9 cellular contexts compared by ENCODE assay signal in the genomic region with DNA sequence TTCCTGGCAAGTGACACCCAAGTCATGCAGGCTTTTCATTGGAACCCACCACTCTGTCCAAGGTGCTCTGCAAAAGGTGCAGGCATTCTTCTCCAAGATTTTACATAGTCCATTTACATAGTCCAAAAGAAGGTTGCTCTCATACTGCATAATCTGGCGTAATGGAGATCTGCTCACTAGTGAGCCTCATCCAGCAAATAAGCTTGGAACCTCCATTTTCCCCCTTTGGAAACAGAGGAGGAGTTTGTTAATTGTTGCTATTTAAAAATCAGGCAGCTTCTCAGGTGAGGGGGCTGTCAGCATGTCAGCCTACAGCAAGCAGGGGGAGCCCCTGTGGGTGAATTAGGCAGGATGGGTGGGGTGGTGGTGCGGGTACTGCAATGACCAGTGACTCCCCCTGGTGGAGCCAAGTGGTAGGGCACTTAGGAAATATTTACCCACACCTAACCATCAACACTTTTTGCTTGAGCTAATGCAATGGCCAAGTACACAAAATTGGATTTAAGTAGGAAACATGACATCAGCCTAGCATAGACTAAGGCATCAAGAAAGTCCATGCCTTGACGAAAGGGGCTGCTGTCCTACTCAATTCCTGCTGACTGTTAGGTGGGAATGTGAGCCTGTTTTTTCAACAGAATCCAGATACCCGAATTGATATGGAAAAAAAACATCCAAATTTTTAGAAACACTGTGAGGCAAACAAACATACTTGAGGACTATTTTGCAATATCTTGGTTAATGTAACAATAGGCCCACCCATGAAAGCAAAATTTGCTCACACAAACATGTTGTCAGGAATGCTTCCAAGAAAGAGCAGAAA.
A peak's percentile ranks its signal among the peaks of the same experiment; 100 is the strongest.
DNase-seq lines count a peak whose midpoint lies in the region; ATAC-seq, FAIRE-seq and TF ChIP-seq lines count a peak whose summit lies in the region.
"Had no signal": no experiment of that assay in that cellular context is flagged by ENCODE, and none has a peak within 500 bp of the region (broad histone marks: within the 10 kb centered on the region; RNA-seq: fewer than 3 reads in every experiment).

No MANE protein-coding gene starts in this region.

- no peak overlapping the region for H2BK12ac ChIP-seq in mesenchymal stem cell (ENCODE audit: low read length in 2 of 2)

- POLR2A ChIA-PET in activated CD8-positive, alpha-beta T cell treated with anti-CD3 and anti-CD28 coated beads for 36 hours (lab: Charles Lee): interaction anchor here (1.1 to 1.2 kb wide), 2 partner anchors 39 to 89 kb away, joined by 3 to 4 read pairs; a partner anchor contains a TSS

- no peaks in the 10 kb centered on the region for H3K36me3 ChIP-seq in effector memory CD4-positive, alpha-beta T cell (ENCODE audit: control insufficient read depth, insufficient read depth, low read length)
- H3K36me3 ChIP-seq in mesenchymal stem cell (ENCODE audit: control insufficient read depth in 1 of 2, insufficient read depth in 2 of 2, low read depth in 1 of 2, low read length in 2 of 2): peaks cover 2 to 7% of the 10 kb centered on the region in 2 experiments

- peaks cover 6% of the 10 kb centered on the region for H3K9me3 Mint-ChIP-seq in activated CD8-positive, alpha-beta T cell treated with anti-CD3 and anti-CD28 coated beads for 36 hours

- H3K9me3 ChIP-seq in effector memory CD4-positive, alpha-beta T cell (ENCODE audit: control insufficient read depth, low read length): no peaks in the 10 kb centered on the region
- H3K9me3 ChIP-seq in mesenchymal stem cell (ENCODE audit: control insufficient read depth, low read length): peaks cover 4% of the 10 kb centered on the region

- H3K27me3 ChIP-seq in effector memory CD4-positive, alpha-beta T cell (replicated peaks; ENCODE audit: control insufficient read depth, insufficient read depth, low read length, poor library complexity, severe bottlenecking): no peaks in the 10 kb centered on the region
- no peaks in the 10 kb centered on the region for H3K27me3 ChIP-seq in mesenchymal stem cell (ENCODE audit: control insufficient read depth in 1 of 2, insufficient read depth in 1 of 2, low read length in 2 of 2)

- H4K91ac ChIP-seq in mesenchymal stem cell (ENCODE audit: low read length): no peak overlapping the region

- no peak overlapping the region for H3K4me3 Mint-ChIP-seq in activated CD8-positive, alpha-beta T cell treated with anti-CD3 and anti-CD28 coated beads for 36 hours

- H2AK5ac ChIP-seq in mesenchymal stem cell (ENCODE audit: low read length, severe bottlenecking): no peak overlapping the region

- H3K9ac ChIP-seq in mesenchymal stem cell (ENCODE audit: low read length): no peak overlapping the region

- CTCF ChIA-PET in activated CD8-positive, alpha-beta T cell treated with anti-CD3 and anti-CD28 coated beads for 36 hours (lab: Charles Lee): interaction anchor here (0.6 to 4.7 kb wide), 46 partner anchors 9 to 297 kb away, joined by 3 to 51 read pairs (median 5); a partner anchor contains a TSS

- H3K36me3 Mint-ChIP-seq in activated CD8-positive, alpha-beta T cell treated with anti-CD3 and anti-CD28 coated beads for 36 hours (ENCODE audit: low read depth): peaks cover 7% of the 10 kb centered on the region

- WGBS in mesenchymal stem cell: 58% methylated on average over 2 of the region's 4 CpGs

- H2BK15ac ChIP-seq in mesenchymal stem cell (ENCODE audit: low read depth, poor library complexity, severe bottlenecking): no peak overlapping the region

- TF ChIP-seq CTCF in activated CD8-positive, alpha-beta T cell treated with anti-CD3 and anti-CD28 coated beads for 36 hours (IDR thresholded peaks at IDR 0.05): peak; percentile 89

- H3K4me2 ChIP-seq in mesenchymal stem cell (ENCODE audit: low read length, poor library complexity, severe bottlenecking): no peak overlapping the region

- H2AFZ ChIP-seq in mesenchymal stem cell (ENCODE audit: low read depth, low read length): no peak overlapping the region

- H2BK5ac ChIP-seq in mesenchymal stem cell (ENCODE audit: low read depth, low read length, poor library complexity, severe bottlenecking): no peak overlapping the region

- H3K4ac ChIP-seq in mesenchymal stem cell (ENCODE audit: low read depth in 1 of 2, low read length in 2 of 2): no peak overlapping the region

- H3K18ac ChIP-seq in mesenchymal stem cell (ENCODE audit: low read depth in 1 of 2, low read length in 2 of 2): no peak overlapping the region

- H3K27ac ChIP-seq in effector memory CD4-positive, alpha-beta T cell (ENCODE audit: insufficient read depth, low read length, poor library complexity, severe bottlenecking): no peak overlapping the region
- H3K27ac ChIP-seq in mesenchymal stem cell (ENCODE audit: low read length, poor library complexity, severe bottlenecking): no peak overlapping the region

- peak; percentile 46 for FAIRE-seq in G401.6 (lab: Jason Lieb, UNC)
- FAIRE-seq: colon had no signal

- H3K4me1 Mint-ChIP-seq in activated CD8-positive, alpha-beta T cell treated with anti-CD3 and anti-CD28 coated beads for 36 hours (ENCODE audit: low read depth): peaks cover 33% of the 10 kb centered on the region

- H4K8ac ChIP-seq in mesenchymal stem cell (ENCODE audit: low read length): no peak overlapping the region

- no peak overlapping the region for H3K4me3 ChIP-seq in effector memory CD4-positive, alpha-beta T cell (ENCODE audit: insufficient read depth, low read depth, low read length, poor library complexity, severe bottlenecking)
- no peak overlapping the region for H3K4me3 ChIP-seq in mesenchymal stem cell (ENCODE audit: insufficient read depth in 1 of 2, low read depth in 1 of 2, low read length in 2 of 2)

- H3K4me1 ChIP-seq in effector memory CD4-positive, alpha-beta T cell (ENCODE audit: control insufficient read depth, insufficient read depth, low read length, poor library complexity, severe bottlenecking): no peaks in the 10 kb centered on the region
- no peaks in the 10 kb centered on the region for H3K4me1 ChIP-seq in mesenchymal stem cell (ENCODE audit: control insufficient read depth, insufficient read depth, low read depth, low read length)

- DNase-seq in NCI-H69 (lab: John Stamatoyannopoulos, UW): peak; percentile 79
- DNase-seq in activated CD8-positive, alpha-beta T cell treated with anti-CD3 and anti-CD28 coated beads for 36 hours: peak; percentile 94
- peak; percentile 29 to 57 (median 38) for DNase-seq in effector memory CD4-positive, alpha-beta T cell
- DNase-seq in mesenchymal stem cell: peak; percentile 62
- DNase-seq in stimulated activated CD8-positive, alpha-beta memory T cell treated with anti-CD3 and anti-CD28 coated beads, Interleukin-4, amount 100 ng/mL, for 1 hour (ENCODE audit: low read depth in 2 of 2, low spot score in 1 of 2): peak; percentile 41 to 59

- intact Hi-C loops in activated CD8-positive, alpha-beta T cell treated with anti-CD3 and anti-CD28 coated beads for 36 hours (cut with micrococcal nuclease): loop anchor here (5.0 kb wide), 1 partner anchor 37 kb away; no protein-coding TSS in a partner anchor

- ATAC-seq in HG02798 (IDR thresholded peaks at IDR 0.05; ENCODE audit: poor library complexity, unreplicated experiment) (peak; percentile 78), HG03025 (IDR thresholded peaks at IDR 0.05; ENCODE audit: low FRiP score, unreplicated experiment) (no peak)
- ATAC-seq in activated CD8-positive, alpha-beta T cell treated with anti-CD3 and anti-CD28 coated beads for 36 hours: peak; percentile 99

- H3K79me1 ChIP-seq in mesenchymal stem cell (replicated peaks; ENCODE audit: low read length, poor library complexity, severe bottlenecking): peaks cover 39% of the 10 kb centered on the region

- H3K14ac ChIP-seq in mesenchymal stem cell (ENCODE audit: low read length in 2 of 2): no peak overlapping the region

- H3K27ac Mint-ChIP-seq in activated CD8-positive, alpha-beta T cell treated with anti-CD3 and anti-CD28 coated beads for 36 hours: peak overlapping the region; percentile 37

- H3K23ac ChIP-seq in mesenchymal stem cell (ENCODE audit: low read length in 2 of 2): no peak overlapping the region

- H2BK120ac ChIP-seq in mesenchymal stem cell (ENCODE audit: low read depth, low read length): no peak overlapping the region

- no peaks in the 10 kb centered on the region for H3K27me3 Mint-ChIP-seq in activated CD8-positive, alpha-beta T cell treated with anti-CD3 and anti-CD28 coated beads for 36 hours

Comparison
In these comparisons a context has a peak if more than half of its experiments do, and no peak if none do; other contexts are left out.
1. DNase-seq: peak in every context shown above with its lines; median percentile 94 in activated CD8-positive, alpha-beta T cell treated with anti-CD3 and anti-CD28 coated beads for 36 hours; 79 in NCI-H69; 62 in mesenchymal stem cell; 50 in stimulated activated CD8-positive, alpha-beta memory T cell treated with anti-CD3 and anti-CD28 coated beads, Interleukin-4, amount 100 ng/mL, for 1 hour; 38 in effector memory CD4-positive, alpha-beta T cell.